In the genomic region with DNA sequence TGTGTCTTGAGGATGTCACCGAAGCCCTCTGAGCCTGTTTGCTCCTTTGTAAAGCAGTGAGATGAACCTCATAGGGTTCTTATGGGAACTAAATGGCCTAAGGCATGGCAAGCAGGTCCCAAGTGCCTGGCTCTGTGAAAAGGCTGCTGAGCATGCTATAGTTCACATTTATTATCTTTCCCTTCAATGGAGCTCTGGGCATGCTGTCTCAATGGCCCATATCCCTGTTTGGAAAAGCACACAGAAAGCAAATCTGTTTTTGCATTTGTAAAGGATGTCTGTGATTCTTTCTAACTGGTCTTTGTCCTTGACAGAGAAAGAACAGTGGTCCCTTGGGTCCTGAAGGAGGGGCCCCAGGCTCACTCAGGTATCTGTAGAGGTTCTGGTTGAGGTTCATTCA, we compare ENCODE assay signal across 39 cellular contexts. TPM values are rescaled to one million over a fixed set of nuclear protein-coding genes. Genes with fewer than 3 reads are reported as not detected.
"Had no signal": no experiment of that assay in that cellular context is flagged by ENCODE, and none has a peak within 500 bp of the region (broad histone marks: within the 10 kb centered on the region; RNA-seq: fewer than 3 reads in every experiment).

No MANE protein-coding gene starts in this region.

- H3K27ac ChIP-seq: KMS-11 had no signal

- H3K4me2 ChIP-seq: KMS-11 had no signal

- H3K9me3 ChIP-seq: MG63 had no signal

- H3K4me3 ChIP-seq: MG63 had no signal

- DNase-seq: Karpas-422, Kasumi-1, MG63, MM.1S, MV-4-11, NCI-H1048, NCI-H1092, NCI-H1092 treated with DMSO at 0.1 percent for 48 hours, NCI-H1105, NCI-H1105 treated with DMSO at 0.1 percent for 48 hours, NCI-H1417, NCI-H1417 treated with DMSO at 0.1 percent for 48 hours, NCI-H1436, NCI-H1436 treated with DMSO at 0.1 percent for 48 hours, NCI-H146, NCI-H1694, NCI-H1694 treated with DMSO at 0.1 percent for 48 hours, NCI-H187, NCI-H187 treated with DMSO at 0.1 percent for 48 hours, NCI-H1930, NCI-H2029, NCI-H2029 treated with DMSO at 0.1 percent for 48 hours, NCI-H2081, NCI-H2081 treated with DMSO at 0.1 percent for 48 hours, NCI-H2107, NCI-H2171, NCI-H2171 treated with DMSO at 0.1 percent for 48 hours, NCI-H2227 treated with DMSO at 0.1 percent for 48 hours, NCI-H226, NCI-H345, NCI-H446, NCI-H446 treated with DMSO at 0.1 percent for 48 hours, NCI-H510A, NCI-H510A treated with DMSO at 0.1 percent for 48 hours had no signal

- H3K9ac ChIP-seq: KMS-11 had no signal

- H3K27me3 ChIP-seq: MG63 had no signal

RNA-seq across cellular contexts. Expression of a gene that starts 28.0 kb away (rescaled TPM):
- total RNA-seq: LHCN-M2, M059J, MCF 10A, NCI-H460 had no signal
